8 cellular contexts compared by ENCODE assay signal in the genomic region with DNA sequence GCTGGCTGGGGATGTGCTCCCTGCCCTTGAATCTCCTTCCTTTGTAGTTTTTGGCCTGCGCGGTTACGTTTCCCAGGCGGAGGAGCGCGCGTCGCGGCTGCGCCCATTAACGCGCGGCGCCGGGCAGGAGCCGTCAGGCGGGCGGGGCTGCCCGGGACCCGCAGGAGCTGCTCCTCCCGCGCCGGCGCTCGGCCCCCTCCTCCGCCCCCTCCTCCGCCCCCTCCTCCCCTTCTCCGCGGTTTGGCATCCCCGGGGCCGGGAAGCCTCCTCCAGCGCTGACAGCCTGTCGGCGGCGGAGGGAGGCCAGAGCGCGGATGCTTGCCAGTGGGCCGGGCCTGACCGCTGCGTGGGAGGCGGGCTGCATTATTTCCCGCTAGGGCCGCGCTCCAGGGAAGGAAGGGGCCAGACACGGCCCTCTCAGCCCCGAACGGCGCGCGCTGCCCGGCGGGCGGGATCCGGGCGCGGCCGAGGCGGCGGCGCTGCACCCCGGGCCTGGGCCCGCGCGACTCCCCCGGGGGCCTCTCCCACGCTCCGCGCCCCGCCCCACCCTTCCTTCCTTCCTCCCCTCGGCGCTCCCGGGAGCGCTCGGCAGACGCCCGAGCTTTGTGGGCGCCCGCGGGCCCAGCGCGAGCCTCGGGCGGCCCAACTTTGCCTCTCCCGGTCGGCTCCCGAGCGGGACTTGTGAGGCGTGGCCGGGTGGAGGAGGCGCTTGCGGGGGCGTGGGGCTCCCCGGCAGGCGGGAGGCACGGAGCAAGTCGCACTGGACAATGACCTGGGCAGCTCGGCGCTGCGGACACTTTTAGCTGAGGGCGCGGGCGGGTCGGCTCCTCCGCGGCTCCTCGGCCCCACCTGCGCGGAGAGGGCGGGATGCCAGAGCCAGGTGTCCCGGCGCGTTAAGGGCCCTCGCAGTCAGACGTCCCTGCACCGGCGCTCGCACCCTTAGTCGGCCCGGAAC. TPM values are rescaled to one million over a fixed set of nuclear protein-coding genes. Genes with fewer than 3 reads are reported as not detected.
DNase-seq lines count a peak whose midpoint lies in the region; ATAC-seq and TF ChIP-seq lines count a peak whose summit lies in the region.

A gene (plus strand): TSS at position 405 of the 955 bp plus-strand sequence. CDS start 583 bp downstream, outside the sequence.

- peaks cover 25% of the 10 kb centered on the region for H3K4me1 ChIP-seq in Caco-2

- peak; percentile 39 to 56 for DNase-seq in Caco-2
- DNase-seq in H7 = peak; percentile 92
- DNase-seq in NCI-H2171 treated with DMSO at 0.1 percent for 48 hours (lab: John Stamatoyannopoulos, UW) = peak; percentile 67
- peak; percentile 26 for DNase-seq in germinal center (ENCODE audit: low spot score)
- no peak for DNase-seq in GF-D8 (lab: John Stamatoyannopoulos, UW)

- CTCF ChIA-PET in Caco-2 (lab: Charles Lee) = interaction anchor here (0.6 to 3.1 kb wide), 2 partner anchors 131 to 147 kb away, joined by 3 to 8 read pairs; no protein-coding TSS in a partner anchor

- H3K27me3 ChIP-seq in Caco-2 (replicated peaks; ENCODE audit: control insufficient read depth, insufficient read depth, low read length) (peaks cover 2% of the 10 kb centered on the region; the same call in 1 of the 2 replicates), H7 (ENCODE audit: control insufficient read depth, insufficient read depth, low read length) (peaks cover 39% of the 10 kb centered on the region)

- H3K4me3 ChIP-seq in Caco-2 (ENCODE audit: low read depth, low read length) (peak within 1 kb of the TSS; percentile 50), H7 (ENCODE audit: insufficient read depth, low read depth, low read length) (peak within 1 kb of the TSS; percentile 50)

- H3K9me3 Mint-ChIP-seq in Caco-2 (ENCODE audit: unreplicated experiment) (no peaks in the 10 kb centered on the region), nephron (no peaks in the 10 kb centered on the region)
- H3K9me3 Mint-ChIP-seq in activated naive CD8-positive, alpha-beta T cell (ENCODE audit: low read depth) = peaks cover 6% of the 10 kb centered on the region

- H3K36me3 ChIP-seq in Caco-2 (ENCODE audit: control insufficient read depth, insufficient read depth, low read length) (no peaks in the 10 kb centered on the region), H7 (replicated peaks; ENCODE audit: control insufficient read depth, insufficient read depth, low read length) (no peaks in the 10 kb centered on the region)

- H3K4me3 Mint-ChIP-seq in Caco-2 (ENCODE audit: unreplicated experiment) = peak within 1 kb of the TSS; percentile 65
- peak within 1 kb of the TSS; percentile 80 for H3K4me3 Mint-ChIP-seq in activated naive CD8-positive, alpha-beta T cell
- peak within 1 kb of the TSS; percentile 82 to 92 (median 87) for H3K4me3 Mint-ChIP-seq in nephron

- TF ChIP-seq CTCF in Caco-2 (IDR thresholded peaks at IDR 0.05; ENCODE audit: insufficient read depth in 1 of 2, low read depth in 1 of 2, low read length in 1 of 2, severe bottlenecking in 1 of 2, unreplicated experiment in 1 of 2) = no peak
- no peak for TF ChIP-seq CTCF in nephron (IDR thresholded peaks at IDR 0.05; ENCODE audit: unreplicated experiment in 3 of 3)

- POLR2A ChIA-PET in Caco-2 (lab: Charles Lee) = no interaction called here

- H3K4me1 Mint-ChIP-seq in Caco-2 (ENCODE audit: low read depth, unreplicated experiment) (no peaks in the 10 kb centered on the region), nephron (peaks cover 23% of the 10 kb centered on the region)
- peaks cover 2% of the 10 kb centered on the region for H3K4me1 Mint-ChIP-seq in activated naive CD8-positive, alpha-beta T cell (ENCODE audit: low read depth)

- H3K9me3 ChIP-seq in Caco-2 = no peaks in the 10 kb centered on the region

- ATAC-seq in GM21526 (IDR thresholded peaks at IDR 0.05; ENCODE audit: low FRiP score, unreplicated experiment) = no peak

- H3K27me3 Mint-ChIP-seq in Caco-2 (ENCODE audit: insufficient read depth, unreplicated experiment) (no peaks in the 10 kb centered on the region), nephron (ENCODE audit: low read depth) (peaks cover 17% of the 10 kb centered on the region)
- peaks cover 36% of the 10 kb centered on the region for H3K27me3 Mint-ChIP-seq in activated naive CD8-positive, alpha-beta T cell

- H3K36me3 Mint-ChIP-seq in Caco-2 (ENCODE audit: insufficient read depth, unreplicated experiment) = no peaks in the 10 kb centered on the region
- no peaks in the 10 kb centered on the region for H3K36me3 Mint-ChIP-seq in activated naive CD8-positive, alpha-beta T cell
- H3K36me3 Mint-ChIP-seq in nephron (ENCODE audit: low read depth) = no peaks in the 10 kb centered on the region

- H3K27ac Mint-ChIP-seq in Caco-2 (ENCODE audit: unreplicated experiment) (no peak within 1 kb of the TSS), nephron (peak within 1 kb of the TSS in 2 of 3 experiments; percentile 27 to 81)
- no peak within 1 kb of the TSS for H3K27ac Mint-ChIP-seq in activated naive CD8-positive, alpha-beta T cell

- intact Hi-C loops in Caco-2 (cut with micrococcal nuclease; ENCODE audit: unreplicated experiment) = loop anchor here (2.0 kb wide), 1 partner anchor 68 kb away; no protein-coding TSS in a partner anchor

- no TSS peak for BruUV-seq in Caco-2 (replicated peaks; lab: Mats Ljungman, UMichigan)

RNA-seq across cellular contexts. Expression of the gene that starts here (rescaled TPM):
- 2.9 TPM in 2 replicates for total RNA-seq in Caco-2 (2022)
- total RNA-seq in H7 (2014; rRNA removed; shearing (Covaris generic)) = 0.31 and 0.74 TPM in 2 replicates

Comparison
In these comparisons a context has a peak if more than half of its experiments do, and no peak if none do; other contexts are left out.
1. Peak in DNase-seq and H3K4me3 ChIP-seq in H7; RNA of the gene not detected or under 1 TPM.
2. H3K27ac Mint-ChIP-seq: peak in nephron (2 of 3); none in Caco-2 (single experiment) and activated naive CD8-positive, alpha-beta T cell (single experiment).
3. Peak in every context shown above with its lines, with median percentiles within 50 percentile points of each other: H3K4me3 Mint-ChIP-seq.